25 cellular contexts compared by ENCODE assay signal in genomic region chr5:59582746-59583145, GRCh38.
DNase-seq lines count a peak whose midpoint lies in the region; ATAC-seq, FAIRE-seq and TF ChIP-seq lines count a peak whose summit lies in the region.
"Had no signal": no experiment of that assay in that cellular context is flagged by ENCODE, and none has a peak within 500 bp of the region (broad histone marks: within the 10 kb centered on the region; RNA-seq: fewer than 3 reads in every experiment).

No MANE protein-coding gene starts in this region.

- peak; percentile 43 for DNase-seq in NCI-H82 (lab: John Stamatoyannopoulos, UW)
- DNase-seq in NCI-H82 treated with DMSO at 0.1 percent for 48 hours (lab: John Stamatoyannopoulos, UW; ENCODE audit: unreplicated experiment) = no peak
- no peak for DNase-seq in kidney
- no peak for DNase-seq in psoas muscle
- no peak for DNase-seq in Karpas-422
- DNase-seq in sciatic nerve (ENCODE audit: low spot score) = no peak
- DNase-seq in upper lobe of left lung = no peak
- DNase-seq in WTC11 (ENCODE audit: low spot score) = no peak
- DNase-seq: CD4-positive, CD25-positive, alpha-beta regulatory T cell; Kasumi-1; NCI-H1105; NCI-H1436 treated with DMSO at 0.1 percent for 48 hours; NCI-H187 treated with DMSO at 0.1 percent for 48 hours; NCI-H2107; NCI-H524; NCI-H748 treated with DMSO at 0.1 percent for 48 hours; PC-9; Right ventricle myocardium superior; RPMI8226 had no signal

- 0 out of 2 replicates have a peak, but pooled peaks cover 5% of the 10 kb centered on the region for H4K20me1 ChIP-seq in Karpas-422 (ENCODE audit: insufficient read depth, low read depth, low read length)
- H4K20me1 ChIP-seq: BLaER1 had no signal

- H3K27me3 ChIP-seq in psoas muscle (ENCODE audit: insufficient read depth in 3 of 3, low read length in 2 of 3) (no peaks in the 10 kb centered on the region), Karpas-422 (ENCODE audit: low read length) (no peaks in the 10 kb centered on the region), upper lobe of left lung (no peaks in the 10 kb centered on the region)
- H3K27me3 ChIP-seq: BLaER1, SJSA1 had no signal

- no peak overlapping the region for H3K4me3 Mint-ChIP-seq in WTC11
- H3K4me3 Mint-ChIP-seq: CD4-positive, CD25-positive, alpha-beta regulatory T cell had no signal

- H3K9ac ChIP-seq in kidney (ENCODE audit: low read length in 2 of 2) (no peak overlapping the region), Karpas-422 (ENCODE audit: low read length) (no peak overlapping the region)
- H3K9ac ChIP-seq: BLaER1 had no signal

- no peaks in the 10 kb centered on the region for H3K27me3 Mint-ChIP-seq in WTC11 (ENCODE audit: low read depth)
- H3K27me3 Mint-ChIP-seq: CD4-positive, CD25-positive, alpha-beta regulatory T cell had no signal

- H2AFZ ChIP-seq in Karpas-422 (ENCODE audit: low read length) = no peak overlapping the region
- H2AFZ ChIP-seq: PC-9 had no signal

- no peak overlapping the region for H3K27ac Mint-ChIP-seq in WTC11
- H3K27ac Mint-ChIP-seq: CD4-positive, CD25-positive, alpha-beta regulatory T cell had no signal

- POLR2A ChIA-PET in WTC11 (lab: Charles Lee) = no interaction called here

- no peak for ATAC-seq in psoas muscle
- no peak for ATAC-seq in sciatic nerve
- ATAC-seq in upper lobe of left lung (ENCODE audit: low FRiP score in 2 of 2) = no peak
- no peak for ATAC-seq in WTC11
- ATAC-seq: HepG2 had no signal

- intact Hi-C loops in kidney (cut with DNase I) (no loop called here), psoas muscle (cut with DNase I) (loop anchor here in 1 of 2 donors (5.0 kb wide), 1 partner anchor 40 kb away; no protein-coding TSS in a partner anchor), sciatic nerve (cut with DNase I) (no loop called here)

- FAIRE-seq in kidney (lab: Jason Lieb, UNC) = peak; percentile 6
- FAIRE-seq: G401.6, H54, HepG2 had no signal

- H3K9me3 ChIP-seq in kidney (ENCODE audit: control insufficient read depth in 1 of 2, low read length in 2 of 2) (no peaks in the 10 kb centered on the region), psoas muscle (no peaks in the 10 kb centered on the region), Karpas-422 (ENCODE audit: low read length) (no peaks in the 10 kb centered on the region), upper lobe of left lung (no peaks in the 10 kb centered on the region)
- H3K9me3 ChIP-seq: BLaER1, SJSA1 had no signal

- H3K36me3 ChIP-seq in kidney (ENCODE audit: control insufficient read depth in 1 of 2, insufficient read depth in 2 of 2, low read length in 2 of 2) = no peaks in the 10 kb centered on the region
- no peaks in the 10 kb centered on the region for H3K36me3 ChIP-seq in psoas muscle (ENCODE audit: insufficient read depth in 1 of 2, low read depth in 1 of 2)
- no peaks in the 10 kb centered on the region for H3K36me3 ChIP-seq in Karpas-422 (ENCODE audit: insufficient read depth, low read length)
- H3K36me3 ChIP-seq in upper lobe of left lung = no peaks in the 10 kb centered on the region
- H3K36me3 ChIP-seq: BLaER1, SJSA1 had no signal

- TF ChIP-seq CTCF in kidney (IDR thresholded peaks at IDR 0.05; ENCODE audit: borderline replicate concordance, extremely low read depth, insufficient read depth) = no peak
- no peak for TF ChIP-seq CTCF in psoas muscle (IDR thresholded peaks at IDR 0.05)
- TF ChIP-seq CTCF in upper lobe of left lung (IDR thresholded peaks at IDR 0.05) = no peak
- TF ChIP-seq CTCF in WTC11 (IDR thresholded peaks at IDR 0.05) = no peak

- H3K9me3 Mint-ChIP-seq in WTC11 = no peaks in the 10 kb centered on the region

- no peak overlapping the region for H3K4me2 ChIP-seq in Karpas-422 (ENCODE audit: low read depth, low read length, poor library complexity, severe bottlenecking)
- H3K4me2 ChIP-seq: BLaER1, PC-9 had no signal

- TF ChIP-seq POLR2A in upper lobe of left lung (IDR thresholded peaks at IDR 0.05) = no peak

- CTCF ChIA-PET in WTC11 (lab: Charles Lee) = no interaction called here

- TF ChIP-seq EP300 in upper lobe of left lung (IDR thresholded peaks at IDR 0.05) = no peak

- no peaks in the 10 kb centered on the region; the same call in 1 of the 2 replicates for H3K9me2 ChIP-seq in Karpas-422 (replicated peaks; ENCODE audit: insufficient read depth, low read length)

- no peak overlapping the region for H3K27ac ChIP-seq in kidney (ENCODE audit: low read depth in 2 of 2, low read length in 2 of 2)
- peak overlapping the region; percentile 84 for H3K27ac ChIP-seq in psoas muscle
- no peak overlapping the region for H3K27ac ChIP-seq in Karpas-422 (ENCODE audit: low read length)
- no peak overlapping the region for H3K27ac ChIP-seq in upper lobe of left lung
- H3K27ac ChIP-seq: 22Rv1, BLaER1, PC-9, SJSA1 had no signal

- H3K4me3 ChIP-seq in kidney (ENCODE audit: low read length in 2 of 2) = peak overlapping the region; percentile 53 to 73
- H3K4me3 ChIP-seq in psoas muscle = peak overlapping the region; percentile 77
- H3K4me3 ChIP-seq in Karpas-422 (ENCODE audit: low read length) = no peak overlapping the region
- H3K4me3 ChIP-seq in upper lobe of left lung = no peak overlapping the region
- H3K4me3 ChIP-seq: BLaER1, PC-9, SJSA1 had no signal

- peaks cover 51% of the 10 kb centered on the region for H3K4me1 Mint-ChIP-seq in WTC11
- H3K4me1 Mint-ChIP-seq: CD4-positive, CD25-positive, alpha-beta regulatory T cell had no signal

- H3K4me1 ChIP-seq in kidney (ENCODE audit: control insufficient read depth in 1 of 2, insufficient read depth in 1 of 2, low read depth in 1 of 2, low read length in 2 of 2) (peaks cover 5 to 6% of the 10 kb centered on the region in 2 donors), psoas muscle (peaks cover 38% of the 10 kb centered on the region), Karpas-422 (ENCODE audit: low read length) (no peaks in the 10 kb centered on the region), upper lobe of left lung (peaks cover 0 to 5% (median 0%) of the 10 kb centered on the region in 4 donors)
- H3K4me1 ChIP-seq: BLaER1 had no signal

- no peaks in the 10 kb centered on the region for H3K79me2 ChIP-seq in Karpas-422 (ENCODE audit: low read length)

- no peaks in the 10 kb centered on the region for H3K36me3 Mint-ChIP-seq in WTC11
- H3K36me3 Mint-ChIP-seq: CD4-positive, CD25-positive, alpha-beta regulatory T cell had no signal

TF ChIP-seq in WTC11, 78 proteins besides CTCF, POLR2A, EP300 and RAD21:
- TF ChIP-seq ZNF317 (CRISPR knock-in tag; IDR thresholded peaks at IDR 0.05; ENCODE audit: borderline replicate concordance, low read depth) = no peak
- no peak for TF ChIP-seq GABPB1 (CRISPR knock-in tag; IDR thresholded peaks at IDR 0.05)
- no peak for TF ChIP-seq IRF2 (CRISPR knock-in tag; IDR thresholded peaks at IDR 0.05; ENCODE audit: borderline replicate concordance, low read depth)
- TF ChIP-seq, protein P1, sequence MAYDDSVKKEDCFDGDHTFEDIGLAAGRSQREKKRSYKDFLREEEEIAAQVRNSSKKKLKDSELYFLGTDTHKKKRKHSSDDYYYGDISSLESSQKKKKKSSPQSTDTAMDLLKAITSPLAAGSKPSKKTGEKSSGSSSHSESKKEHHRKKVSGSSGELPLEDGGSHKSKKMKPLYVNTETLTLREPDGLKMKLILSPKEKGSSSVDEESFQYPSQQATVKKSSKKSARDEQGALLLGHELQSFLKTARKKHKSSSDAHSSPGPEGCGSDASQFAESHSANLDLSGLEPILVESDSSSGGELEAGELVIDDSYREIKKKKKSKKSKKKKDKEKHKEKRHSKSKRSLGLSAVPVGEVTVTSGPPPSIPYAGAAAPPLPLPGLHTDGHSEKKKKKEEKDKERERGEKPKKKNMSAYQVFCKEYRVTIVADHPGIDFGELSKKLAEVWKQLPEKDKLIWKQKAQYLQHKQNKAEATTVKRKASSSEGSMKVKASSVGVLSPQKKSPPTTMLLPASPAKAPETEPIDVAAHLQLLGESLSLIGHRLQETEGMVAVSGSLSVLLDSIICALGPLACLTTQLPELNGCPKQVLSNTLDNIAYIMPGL (CRISPR knock-in tag; IDR thresholded peaks at IDR 0.05) = no peak
- TF ChIP-seq, protein P2, sequence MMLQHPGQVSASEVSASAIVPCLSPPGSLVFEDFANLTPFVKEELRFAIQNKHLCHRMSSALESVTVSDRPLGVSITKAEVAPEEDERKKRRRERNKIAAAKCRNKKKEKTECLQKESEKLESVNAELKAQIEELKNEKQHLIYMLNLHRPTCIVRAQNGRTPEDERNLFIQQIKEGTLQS (CRISPR knock-in tag; conservative IDR thresholded peaks at IDR 0.05) = no peak
- TF ChIP-seq, protein P3, sequence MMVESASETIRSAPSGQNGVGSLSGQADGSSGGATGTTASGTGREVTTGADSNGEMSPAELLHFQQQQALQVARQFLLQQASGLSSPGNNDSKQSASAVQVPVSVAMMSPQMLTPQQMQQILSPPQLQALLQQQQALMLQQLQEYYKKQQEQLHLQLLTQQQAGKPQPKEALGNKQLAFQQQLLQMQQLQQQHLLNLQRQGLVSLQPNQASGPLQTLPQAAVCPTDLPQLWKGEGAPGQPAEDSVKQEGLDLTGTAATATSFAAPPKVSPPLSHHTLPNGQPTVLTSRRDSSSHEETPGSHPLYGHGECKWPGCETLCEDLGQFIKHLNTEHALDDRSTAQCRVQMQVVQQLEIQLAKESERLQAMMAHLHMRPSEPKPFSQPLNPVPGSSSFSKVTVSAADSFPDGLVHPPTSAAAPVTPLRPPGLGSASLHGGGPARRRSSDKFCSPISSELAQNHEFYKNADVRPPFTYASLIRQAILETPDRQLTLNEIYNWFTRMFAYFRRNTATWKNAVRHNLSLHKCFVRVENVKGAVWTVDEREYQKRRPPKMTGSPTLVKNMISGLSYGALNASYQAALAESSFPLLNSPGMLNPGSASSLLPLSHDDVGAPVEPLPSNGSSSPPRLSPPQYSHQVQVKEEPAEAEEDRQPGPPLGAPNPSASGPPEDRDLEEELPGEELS (CRISPR knock-in tag; IDR thresholded peaks at IDR 0.05) = no peak
- TF ChIP-seq ESRRA (CRISPR knock-in tag; IDR thresholded peaks at IDR 0.05; ENCODE audit: borderline replicate concordance) = no peak

Comparison
In these comparisons a context has a peak if more than half of its experiments do, and no peak if none do; other contexts are left out.
1. H3K4me3 ChIP-seq: peak in kidney (2 of 2) and psoas muscle (single experiment); none in Karpas-422 (single experiment) and upper lobe of left lung (0 of 4).